8 cellular contexts compared by ENCODE assay signal in genomic region chr3:32780735-32781210, GRCh38. TPM values are rescaled to one million over a fixed set of nuclear protein-coding genes. Genes with fewer than 3 reads are reported as not detected.
DNase-seq lines count a peak whose midpoint lies in the region; ATAC-seq lines count a peak whose summit lies in the region.

No MANE protein-coding gene starts in this region.

- H3K9me3 ChIP-seq in HUES64 (ENCODE audit: insufficient read depth, low read depth, low read length) (no peaks in the 10 kb centered on the region), neuron (ENCODE audit: low read length) (no peaks in the 10 kb centered on the region)

- 0% methylated on average over 36 of the region's 36 CpGs for WGBS in HUES64

- H3K27ac ChIP-seq in HUES64 (ENCODE audit: low read depth, low read length), result peak overlapping the region; percentile 100

- peak overlapping the region; percentile 40 for H2AFZ ChIP-seq in neuron (ENCODE audit: low read depth, low read length)

- DNase-seq in activated CD4-positive, alpha-beta T cell treated with anti-CD3 and anti-CD28 coated beads, Interleukin-2, amount 50 U/mL, for 48 hours, result peak; percentile 22 to 34
- peak; percentile 8 for DNase-seq in germinal center (ENCODE audit: low spot score)
- DNase-seq in NCI-H1436 (lab: John Stamatoyannopoulos, UW), result no peak
- DNase-seq in stimulated activated naive CD4-positive, alpha-beta T cell treated with Interleukin-2 at 50 U/mL for 16 hours (lab: John Stamatoyannopoulos, UW), result no peak

- peak overlapping the region; percentile 93 for H3K9ac ChIP-seq in HUES64 (ENCODE audit: low read depth, low read length)

- H3K36me3 ChIP-seq in HUES64 (ENCODE audit: insufficient read depth, low read length), result peaks cover 4% of the 10 kb centered on the region
- H3K36me3 ChIP-seq in neuron (ENCODE audit: insufficient read depth, low read length), result peaks cover 8% of the 10 kb centered on the region

- ATAC-seq in GM21526 (IDR thresholded peaks at IDR 0.05; ENCODE audit: low FRiP score, unreplicated experiment), result peak; percentile 32

- H3K4me1 ChIP-seq in HUES64 (ENCODE audit: insufficient read depth, low read length), result peaks cover 30% of the 10 kb centered on the region
- peaks cover 14% of the 10 kb centered on the region for H3K4me1 ChIP-seq in neuron (ENCODE audit: insufficient read depth, low read length)

- H3K27me3 ChIP-seq in HUES64 (ENCODE audit: insufficient read depth, low read length) (no peaks in the 10 kb centered on the region), neuron (ENCODE audit: insufficient read depth, low read length) (no peaks in the 10 kb centered on the region)

- H3K4me3 ChIP-seq in GM08714 (ENCODE audit: low read length) (peak overlapping the region; percentile 78; the same call in 1 of the 2 replicates), HUES64 (ENCODE audit: low read length) (peak overlapping the region; percentile 66), neuron (ENCODE audit: low read length) (peak overlapping the region; percentile 55)

RNA-seq across cellular contexts. Expression of gene TRIM71, which starts 37.0 kb away (rescaled TPM):
- 82.8 TPM for polyA plus RNA-seq in HUES64 (2013, experiment 1 of 2)
- 81.5 TPM for polyA plus RNA-seq in HUES64 (2013, experiment 2 of 2)

Comparison
In these comparisons a context has a peak if more than half of its experiments do, and no peak if none do; other contexts are left out.
1. DNase-seq: peak in activated CD4-positive, alpha-beta T cell treated with anti-CD3 and anti-CD28 coated beads, Interleukin-2, amount 50 U/mL, for 48 hours (2 of 2) and germinal center (single experiment); none in NCI-H1436 (single experiment) and stimulated activated naive CD4-positive, alpha-beta T cell treated with Interleukin-2 at 50 U/mL for 16 hours (single experiment).
2. Peak in every context shown above with its lines, with median percentiles within 50 percentile points of each other: H3K4me3 ChIP-seq.